ENCODE assay signal across 11 cellular contexts in the genomic region with DNA sequence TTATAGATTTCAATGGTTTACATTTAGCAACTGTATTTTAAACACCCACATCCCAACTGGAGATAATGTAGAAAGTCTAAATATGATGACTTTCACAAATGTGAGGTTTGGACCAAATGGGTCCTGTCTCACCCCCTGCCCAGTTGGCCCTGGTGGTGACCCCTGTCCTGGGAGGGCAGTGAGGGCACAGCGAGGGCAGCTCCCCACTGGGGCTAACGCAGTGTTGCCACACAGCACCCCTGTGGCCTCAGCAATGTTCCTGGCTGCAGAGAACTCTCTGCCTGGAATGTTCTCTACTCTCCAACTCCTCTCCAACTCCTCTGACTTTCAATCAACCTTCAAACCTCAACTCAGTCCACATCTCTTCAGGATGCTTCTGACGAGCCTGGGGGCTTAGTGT. TPM values are rescaled to one million over a fixed set of nuclear protein-coding genes. Genes with fewer than 3 reads are reported as not detected.
"Had no signal": no experiment of that assay in that cellular context is flagged by ENCODE, and none has a peak within 500 bp of the region (broad histone marks: within the 10 kb centered on the region; RNA-seq: fewer than 3 reads in every experiment).

No MANE protein-coding gene starts in this region.

- H3K9ac ChIP-seq: GM23248 had no signal

- DNase-seq: GM23248, GOT3, HFFc6, IMR-90 had no signal

- H3K9me3 ChIP-seq: HAP-1 had no signal

- H3K36me3 ChIP-seq: HAP-1 had no signal

- H3K4me3 ChIP-seq: GM23248, HAP-1, K562 had no signal

- FAIRE-seq: HTR-8/SVneo, K562 had no signal

- H2AFZ ChIP-seq: GM23248 had no signal

- H3K27ac ChIP-seq: GM23248 had no signal

- ATAC-seq: HCT116, K562 had no signal

RNA-seq across cellular contexts. Expression of a gene that starts 25.9 kb away (rescaled TPM):
- total RNA-seq: GM23248, H4, H7, HFFc6, HT-29, IMR-90, K562 had no signal
- polyA plus RNA-seq: GM23248, IMR-90, K562 had no signal

RNA-seq across cellular contexts. Expression of a gene that starts 42.1 kb away (rescaled TPM):
- total RNA-seq: GM23248, H4, H7, HFFc6, HT-29, IMR-90, K562 had no signal
- polyA plus RNA-seq: GM23248, IMR-90 had no signal
